Comparison of ENCODE assay signal across 8 cellular contexts in the genomic region with DNA sequence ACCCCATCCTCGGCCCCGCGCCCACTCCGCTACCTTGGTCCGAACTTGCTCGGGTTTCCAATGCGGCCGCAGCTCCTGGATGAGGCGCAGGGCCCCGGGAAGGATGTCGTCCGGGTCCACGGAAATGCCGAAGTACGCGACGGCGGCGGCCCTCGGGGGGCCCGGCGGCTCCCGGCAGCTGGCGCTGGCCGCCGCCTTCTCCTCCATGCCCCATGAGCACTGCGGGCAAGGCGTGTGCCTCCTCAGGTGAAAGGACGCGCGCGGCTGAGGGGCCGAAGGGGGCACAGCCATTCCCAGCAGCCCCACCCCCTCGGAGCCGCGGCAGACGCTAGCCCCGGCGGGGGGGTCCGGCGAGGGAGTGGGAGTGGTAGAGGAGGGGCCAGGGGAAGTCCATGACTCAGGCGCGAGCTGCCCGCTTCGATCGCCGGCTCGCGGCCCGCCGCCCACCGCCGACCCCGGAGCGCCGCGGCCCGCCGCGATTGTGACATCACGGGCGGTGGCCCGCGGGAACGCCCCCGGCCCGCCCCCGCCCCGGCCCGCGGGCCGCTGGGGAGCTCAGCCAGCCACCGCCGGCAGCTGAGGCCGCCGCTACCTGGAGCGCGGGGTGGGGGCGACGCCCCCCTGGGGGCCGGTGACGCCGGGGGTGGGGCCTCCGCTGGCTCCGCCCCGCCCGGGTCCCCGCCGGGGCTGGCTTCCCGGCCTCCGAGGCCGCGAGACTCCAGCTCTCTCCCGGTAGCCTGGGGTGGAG. TPM values are rescaled to one million over a fixed set of nuclear protein-coding genes. Genes with fewer than 3 reads are reported as not detected.
A peak's percentile ranks its signal among the peaks of the same experiment; 100 is the strongest.
DNase-seq lines count a peak whose midpoint lies in the region; ATAC-seq and TF ChIP-seq lines count a peak whose summit lies in the region.

A gene with protein sequence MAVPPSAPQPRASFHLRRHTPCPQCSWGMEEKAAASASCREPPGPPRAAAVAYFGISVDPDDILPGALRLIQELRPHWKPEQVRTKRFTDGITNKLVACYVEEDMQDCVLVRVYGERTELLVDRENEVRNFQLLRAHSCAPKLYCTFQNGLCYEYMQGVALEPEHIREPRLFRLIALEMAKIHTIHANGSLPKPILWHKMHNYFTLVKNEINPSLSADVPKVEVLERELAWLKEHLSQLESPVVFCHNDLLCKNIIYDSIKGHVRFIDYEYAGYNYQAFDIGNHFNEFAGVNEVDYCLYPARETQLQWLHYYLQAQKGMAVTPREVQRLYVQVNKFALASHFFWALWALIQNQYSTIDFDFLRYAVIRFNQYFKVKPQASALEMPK (minus strand): TSS at position 483 of the 748 bp plus-strand sequence. CDS start 192 bp downstream, at position 291.

- no peaks in the 10 kb centered on the region for H3K36me3 ChIP-seq in RWPE2 (ENCODE audit: low read depth)
- H3K36me3 ChIP-seq in heart left ventricle = no peaks in the 10 kb centered on the region
- no peaks in the 10 kb centered on the region for H3K36me3 ChIP-seq in upper lobe of right lung

- DNase-seq in SIG-M5 treated with dmso at 0.1 percent for 504 hours (lab: John Stamatoyannopoulos, UW; ENCODE audit: unreplicated experiment) (peak; percentile 21), SIG-M5 (lab: John Stamatoyannopoulos, UW) (no peak), RWPE2 (ENCODE audit: low spot score) (no peak), heart left ventricle (peak; percentile 63 to 73 (median 68)), posterior cingulate gyrus (peak in 6 of 10 donors; percentile 34 to 91 (median 60)), upper lobe of right lung (peak; percentile 83), GM19240 (ENCODE audit: insufficient read length, low spot score) (no peak)

- H3K4me3 Mint-ChIP-seq in activated naive CD4-positive, alpha-beta T cell treated with anti-CD3 and anti-CD28 coated beads, Interleukin-2, amount 50 U/mL, for 24 hours = peak within 1 kb of the TSS; percentile 74

- intact Hi-C loops in heart left ventricle (cut with DNase I) = no loop called here
- intact Hi-C loops in posterior cingulate gyrus (cut with DNase I) = no loop called here
- intact Hi-C loops in upper lobe of right lung (cut with DNase I) = no loop called here

- no peak for TF ChIP-seq POLR2A in heart left ventricle (IDR thresholded peaks at IDR 0.05)

- H3K27me3 ChIP-seq in RWPE2 (ENCODE audit: insufficient read depth, poor library complexity, severe bottlenecking) (no peaks in the 10 kb centered on the region), heart left ventricle (peaks cover 0 to 10% (median 0%) of the 10 kb centered on the region in 9 donors), upper lobe of right lung (no peaks in the 10 kb centered on the region)

- H3K4me3 ChIP-seq in RWPE2 (ENCODE audit: severe bottlenecking) (peak within 1 kb of the TSS; percentile 69), heart left ventricle (peak within 1 kb of the TSS; percentile 42 to 89 (median 70)), upper lobe of right lung (peak within 1 kb of the TSS; percentile 71)

- WGBS in heart left ventricle, 4 donors = 0 to 6% (median 1%) methylated on average over 9 to 94 of the region's 94 CpGs

- no peaks in the 10 kb centered on the region for H3K27me3 Mint-ChIP-seq in activated naive CD4-positive, alpha-beta T cell treated with anti-CD3 and anti-CD28 coated beads, Interleukin-2, amount 50 U/mL, for 24 hours

- H3K36me3 Mint-ChIP-seq in activated naive CD4-positive, alpha-beta T cell treated with anti-CD3 and anti-CD28 coated beads, Interleukin-2, amount 50 U/mL, for 24 hours = no peaks in the 10 kb centered on the region

- peaks cover 9% of the 10 kb centered on the region for H3K4me1 ChIP-seq in RWPE2 (ENCODE audit: insufficient read depth, poor library complexity, severe bottlenecking)
- peaks cover 0 to 27% (median 10%) of the 10 kb centered on the region in 12 donors for H3K4me1 ChIP-seq in heart left ventricle
- peaks cover 12% of the 10 kb centered on the region for H3K4me1 ChIP-seq in upper lobe of right lung

- peak; percentile 49 for ATAC-seq in RWPE2 (ENCODE audit: low read depth)
- ATAC-seq in heart left ventricle = peak in 3 of 4 donors; percentile 31 to 59 (median 43)
- ATAC-seq in upper lobe of right lung = peak; percentile 71

- TF ChIP-seq CTCF in RWPE2 (IDR thresholded peaks at IDR 0.05; ENCODE audit: poor library complexity, severe bottlenecking) = no peak
- TF ChIP-seq CTCF in heart left ventricle (IDR thresholded peaks at IDR 0.05) = no peak
- no peak for TF ChIP-seq CTCF in upper lobe of right lung (IDR thresholded peaks at IDR 0.05)

- H3K27ac Mint-ChIP-seq in activated naive CD4-positive, alpha-beta T cell treated with anti-CD3 and anti-CD28 coated beads, Interleukin-2, amount 50 U/mL, for 24 hours = peak within 1 kb of the TSS; percentile 70

- H3K9me3 ChIP-seq in RWPE2 (ENCODE audit: severe bottlenecking) (no peaks in the 10 kb centered on the region), heart left ventricle (no peaks in the 10 kb centered on the region), upper lobe of right lung (no peaks in the 10 kb centered on the region)

- H3K9me3 Mint-ChIP-seq in activated naive CD4-positive, alpha-beta T cell treated with anti-CD3 and anti-CD28 coated beads, Interleukin-2, amount 50 U/mL, for 24 hours = no peaks in the 10 kb centered on the region

- no peaks in the 10 kb centered on the region for H3K4me1 Mint-ChIP-seq in activated naive CD4-positive, alpha-beta T cell treated with anti-CD3 and anti-CD28 coated beads, Interleukin-2, amount 50 U/mL, for 24 hours

- H3K27ac ChIP-seq in RWPE2 (ENCODE audit: poor library complexity, severe bottlenecking) (peak within 1 kb of the TSS; percentile 0), heart left ventricle (peak within 1 kb of the TSS in 9 of 12 donors; percentile 20 to 78 (median 64)), upper lobe of right lung (peak within 1 kb of the TSS; percentile 36)

RNA-seq across cellular contexts. Expression of the gene that starts here (rescaled TPM):
- total RNA-seq in heart left ventricle (10 to 100 TPM in 1 of 9 donors, 1 to 10 TPM in 8; 1.1 to 16.3 (median 2.5) TPM), upper lobe of right lung (3.6 TPM)
- polyA plus RNA-seq in heart left ventricle = 1 to 10 TPM; 3.0 to 6.5 TPM

Comparison
In these comparisons a context has a peak if more than half of its experiments do, and no peak if none do; other contexts are left out.
1. DNase-seq: peak in SIG-M5 treated with dmso at 0.1 percent for 504 hours (single experiment), heart left ventricle (5 of 5), posterior cingulate gyrus (6 of 10) and upper lobe of right lung (single experiment); none in SIG-M5 (single experiment), RWPE2 (single experiment) and GM19240 (single experiment).
2. H3K27ac ChIP-seq: peak in every context shown above with its lines; median percentile 64 in heart left ventricle; 36 in upper lobe of right lung; 0 in RWPE2.
3. Peak in every context shown above with its lines, with median percentiles within 50 percentile points of each other: ATAC-seq and H3K4me3 ChIP-seq.